8 cellular contexts compared by ENCODE assay signal in the genomic region with DNA sequence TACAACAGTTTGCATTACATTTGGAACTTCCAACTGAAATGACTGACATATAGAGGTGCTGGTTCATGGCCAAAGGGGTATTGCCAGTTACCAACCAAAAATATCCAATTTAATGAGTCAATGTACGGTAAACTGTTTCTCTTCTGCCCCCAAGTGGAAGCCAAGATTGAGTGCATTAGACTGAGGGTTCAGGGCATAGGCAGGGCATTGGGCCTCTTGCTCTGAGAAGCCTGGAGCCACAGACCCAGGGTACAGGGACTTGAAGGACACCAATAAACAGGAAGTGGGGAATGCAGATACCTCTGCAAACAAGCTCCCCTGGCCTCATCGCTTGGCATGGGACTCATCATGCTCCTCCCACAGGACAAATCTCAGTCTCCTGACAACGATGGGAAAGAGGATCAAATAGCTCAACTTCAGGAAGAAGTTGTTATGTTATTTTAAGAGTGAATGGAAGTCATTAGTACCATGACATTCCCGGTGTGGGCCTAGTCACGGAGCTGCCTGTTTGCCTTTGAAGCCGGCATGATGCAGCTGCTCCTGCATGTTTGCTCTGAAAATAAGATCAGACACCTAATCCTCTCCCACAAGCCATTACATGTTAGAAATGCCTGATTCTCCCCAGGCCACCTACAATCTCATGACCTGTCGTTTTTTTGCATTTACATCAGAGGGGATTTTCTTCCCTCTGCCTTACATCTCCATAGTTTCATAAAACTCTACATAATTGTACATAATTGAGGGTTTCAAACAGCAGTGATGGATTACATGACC.
DNase-seq lines count a peak whose midpoint lies in the region; ATAC-seq, FAIRE-seq and TF ChIP-seq lines count a peak whose summit lies in the region.

No MANE protein-coding gene starts in this region.

- ATAC-seq in GM19043 (IDR thresholded peaks at IDR 0.05; ENCODE audit: low read depth, unreplicated experiment) (peak; percentile 49), GM18870 (IDR thresholded peaks at IDR 0.05; ENCODE audit: unreplicated experiment) (no peak)

- no peak overlapping the region for H3K27ac ChIP-seq in AG04450 (ENCODE audit: low read depth, low read length)

- H3K4me3 ChIP-seq in AG04450 (ENCODE audit: low read depth, low read length), result no peak overlapping the region
- no peak overlapping the region for H3K4me3 ChIP-seq in bronchial epithelial cell (ENCODE audit: low read depth, low read length)
- H3K4me3 ChIP-seq in MG63, result no peak overlapping the region

- POLR2A ChIA-PET in AG04450 (lab: Yijun Ruan, JAX), result no interaction called here

- peak; percentile 60 for FAIRE-seq in bronchial epithelial cell (lab: Jason Lieb, UNC)

- H3K36me3 ChIP-seq in bronchial epithelial cell (ENCODE audit: control insufficient read depth, insufficient read depth, low read length), result no peaks in the 10 kb centered on the region
- H3K36me3 ChIP-seq in MG63, result no peaks in the 10 kb centered on the region

- H3K27me3 ChIP-seq in AG04450 (ENCODE audit: control insufficient read depth, insufficient read depth, low read length) (peaks cover 2% of the 10 kb centered on the region), bronchial epithelial cell (ENCODE audit: control insufficient read depth, insufficient read depth, low read length) (no peaks in the 10 kb centered on the region), MG63 (no peaks in the 10 kb centered on the region)

- TF ChIP-seq CTCF in AG04450 (IDR thresholded peaks at IDR 0.05; ENCODE audit: low read depth, low read length) (peak; percentile 18; the same call in 1 of the 2 replicates), bronchial epithelial cell (IDR thresholded peaks at IDR 0.05; ENCODE audit: insufficient read depth, low read length, severe bottlenecking) (peak; percentile 52)

- DNase-seq in AG04450 (ENCODE audit: low read depth, low spot score) (no peak), NCI-H1694 (lab: John Stamatoyannopoulos, UW) (peak; percentile 4), bronchial epithelial cell (ENCODE audit: low read depth) (peak; percentile 90), occipital lobe (lab: John Stamatoyannopoulos, UW) (peak; percentile 1), MG63 (no peak), activated gamma-delta T cell (lab: John Stamatoyannopoulos, UW) (no peak)

- H3K9me3 ChIP-seq in AG04450 (ENCODE audit: control insufficient read depth, insufficient read depth, low read length) (no peaks in the 10 kb centered on the region), MG63 (no peaks in the 10 kb centered on the region)

- CTCF ChIA-PET in AG04450 (lab: Charles Lee), result interaction anchor here (3.6 kb wide), 1 partner anchor 416 kb away, joined by 25 read pairs; no protein-coding TSS in a partner anchor

Comparison
In these comparisons a context has a peak if more than half of its experiments do, and no peak if none do; other contexts are left out.
1. DNase-seq: peak in NCI-H1694 (single experiment), bronchial epithelial cell (single experiment) and occipital lobe (single experiment); none in AG04450 (single experiment), MG63 (single experiment) and activated gamma-delta T cell (single experiment).